2 cellular contexts compared by ENCODE assay signal in genomic region chr6:87336367-87336766, GRCh38.
TF ChIP-seq lines count a peak whose summit lies in the region.

No MANE protein-coding gene starts in this region.

TF ChIP-seq in GM23338, 12 proteins besides CTCF, POLR2A, EP300 and RAD21:
- TF ChIP-seq STAT1 (IDR thresholded peaks at IDR 0.05; ENCODE audit: unreplicated experiment) (no peak), EZH2phosphoT487 (IDR thresholded peaks at IDR 0.05; ENCODE audit: unreplicated experiment) (no peak)

TF ChIP-seq in H1, 55 proteins besides CTCF, POLR2A, EP300 and RAD21:
- TF ChIP-seq SIRT6 (IDR thresholded peaks at IDR 0.05; ENCODE audit: low read length) (no peak), HDAC2 (IDR thresholded peaks at IDR 0.05; ENCODE audit: borderline replicate concordance in 1 of 2, low read depth in 2 of 2, low read length in 2 of 2) (no peak), SP2 (IDR thresholded peaks at IDR 0.05; ENCODE audit: low read length) (no peak), ATF2 (IDR thresholded peaks at IDR 0.05; ENCODE audit: low read length) (no peak), BRCA1 (IDR thresholded peaks at IDR 0.05; ENCODE audit: low read depth, low read length) (no peak), CHD7 (IDR thresholded peaks at IDR 0.05; ENCODE audit: insufficient replicate concordance, low read length) (no peak), JUND (IDR thresholded peaks at IDR 0.05; ENCODE audit: low read length) (no peak)
